1 cellular context compared by ENCODE assay signal in the genomic region with DNA sequence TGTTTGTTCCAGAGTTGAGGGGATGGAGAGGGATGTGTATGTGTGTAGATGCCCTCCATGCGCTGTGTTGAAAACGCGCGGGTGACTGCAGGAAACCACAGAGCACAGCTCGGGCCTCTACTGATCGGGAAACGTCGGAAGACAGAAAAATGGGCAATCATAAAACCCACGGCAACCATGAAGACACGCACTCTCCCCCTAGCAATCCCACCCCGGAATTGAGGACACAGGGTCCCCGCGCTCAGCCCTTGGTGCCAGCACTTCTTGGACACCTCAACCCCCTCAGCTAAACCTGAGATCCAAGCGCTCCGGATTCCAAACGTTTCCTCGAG.
TF ChIP-seq lines count a peak whose summit lies in the region.

No MANE protein-coding gene starts in this region.

TF ChIP-seq in SK-N-SH treated with all-trans-retinoic acid at 6 μM for 48 hours, 23 proteins besides CTCF, POLR2A, EP300 and RAD21 (continued from another document):
- TF ChIP-seq, protein P1, sequence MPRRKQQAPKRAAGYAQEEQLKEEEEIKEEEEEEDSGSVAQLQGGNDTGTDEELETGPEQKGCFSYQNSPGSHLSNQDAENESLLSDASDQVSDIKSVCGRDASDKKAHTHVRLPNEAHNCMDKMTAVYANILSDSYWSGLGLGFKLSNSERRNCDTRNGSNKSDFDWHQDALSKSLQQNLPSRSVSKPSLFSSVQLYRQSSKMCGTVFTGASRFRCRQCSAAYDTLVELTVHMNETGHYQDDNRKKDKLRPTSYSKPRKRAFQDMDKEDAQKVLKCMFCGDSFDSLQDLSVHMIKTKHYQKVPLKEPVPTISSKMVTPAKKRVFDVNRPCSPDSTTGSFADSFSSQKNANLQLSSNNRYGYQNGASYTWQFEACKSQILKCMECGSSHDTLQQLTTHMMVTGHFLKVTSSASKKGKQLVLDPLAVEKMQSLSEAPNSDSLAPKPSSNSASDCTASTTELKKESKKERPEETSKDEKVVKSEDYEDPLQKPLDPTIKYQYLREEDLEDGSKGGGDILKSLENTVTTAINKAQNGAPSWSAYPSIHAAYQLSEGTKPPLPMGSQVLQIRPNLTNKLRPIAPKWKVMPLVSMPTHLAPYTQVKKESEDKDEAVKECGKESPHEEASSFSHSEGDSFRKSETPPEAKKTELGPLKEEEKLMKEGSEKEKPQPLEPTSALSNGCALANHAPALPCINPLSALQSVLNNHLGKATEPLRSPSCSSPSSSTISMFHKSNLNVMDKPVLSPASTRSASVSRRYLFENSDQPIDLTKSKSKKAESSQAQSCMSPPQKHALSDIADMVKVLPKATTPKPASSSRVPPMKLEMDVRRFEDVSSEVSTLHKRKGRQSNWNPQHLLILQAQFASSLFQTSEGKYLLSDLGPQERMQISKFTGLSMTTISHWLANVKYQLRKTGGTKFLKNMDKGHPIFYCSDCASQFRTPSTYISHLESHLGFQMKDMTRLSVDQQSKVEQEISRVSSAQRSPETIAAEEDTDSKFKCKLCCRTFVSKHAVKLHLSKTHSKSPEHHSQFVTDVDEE (CRISPR knock-in tag; IDR thresholded peaks at IDR 0.05), result no peak
- TF ChIP-seq ZNF8 (CRISPR knock-in tag; IDR thresholded peaks at IDR 0.05), result no peak
- TF ChIP-seq ESRRG (CRISPR knock-in tag; IDR thresholded peaks at IDR 0.05), result no peak
- TF ChIP-seq ZFP30 (CRISPR knock-in tag; IDR thresholded peaks at IDR 0.05), result no peak
- no peak for TF ChIP-seq ZC3H10 (CRISPR knock-in tag; IDR thresholded peaks at IDR 0.05)
- no peak for TF ChIP-seq ZNF565 (CRISPR knock-in tag; conservative IDR thresholded peaks at IDR 0.05; ENCODE audit: low read depth)
- no peak for TF ChIP-seq TOX (CRISPR knock-in tag; IDR thresholded peaks at IDR 0.05; ENCODE audit: borderline replicate concordance)
